ENCODE assay signal across 18 cellular contexts in genomic region chrX:108494416-108495095, GRCh38. TPM values are rescaled to one million over a fixed set of nuclear protein-coding genes. Genes with fewer than 3 reads are reported as not detected.
DNase-seq lines count a peak whose midpoint lies in the region; ATAC-seq and TF ChIP-seq lines count a peak whose summit lies in the region.
"Had no signal": no experiment of that assay in that cellular context is flagged by ENCODE, and none has a peak within 500 bp of the region (broad histone marks: within the 10 kb centered on the region; RNA-seq: fewer than 3 reads in every experiment).

No MANE protein-coding gene starts in this region.

- no peaks in the 10 kb centered on the region for H3K4me1 Mint-ChIP-seq in activated T-helper 17 cell treated with anti-CD3 and anti-CD28 coated beads, Interleukin-2, amount 50 U/mL, for 72 hours
- no peaks in the 10 kb centered on the region for H3K4me1 Mint-ChIP-seq in activated CD4-positive, alpha-beta T cell treated with anti-CD3 and anti-CD28 coated beads, Interleukin-2, amount 10 ng/mL, durations not matched to agents 24 days and 14 days
- H3K4me1 Mint-ChIP-seq: B cell; CD4-positive, CD25-positive, alpha-beta regulatory T cell had no signal

- intact Hi-C loops in activated CD4-positive, alpha-beta T cell treated with anti-CD3 and anti-CD28 coated beads, Interleukin-2, amount 10 ng/mL, durations not matched to agents 24 days and 14 days (cut with micrococcal nuclease): no loop called here

- no peak overlapping the region for H3K4me3 ChIP-seq in fibroblast of mammary gland (ENCODE audit: control insufficient read depth, low read depth, low read length)
- H3K4me3 ChIP-seq: PC-9, SJSA1 had no signal

- no peak for ATAC-seq in activated T-helper 17 cell treated with anti-CD3 and anti-CD28 coated beads, Interleukin-2, amount 50 U/mL, for 72 hours (replicated peaks)

- no peak for TF ChIP-seq CTCF in fibroblast of mammary gland (conservative IDR thresholded peaks at IDR 0.05; ENCODE audit: control insufficient read depth, insufficient read depth, low read depth, low read length)

- no peaks in the 10 kb centered on the region for H3K36me3 Mint-ChIP-seq in activated T-helper 17 cell treated with anti-CD3 and anti-CD28 coated beads, Interleukin-2, amount 50 U/mL, for 72 hours (ENCODE audit: low read depth)
- no peaks in the 10 kb centered on the region for H3K36me3 Mint-ChIP-seq in activated CD4-positive, alpha-beta T cell treated with anti-CD3 and anti-CD28 coated beads, Interleukin-2, amount 10 ng/mL, durations not matched to agents 24 days and 14 days (ENCODE audit: low read depth)
- H3K36me3 Mint-ChIP-seq: CD4-positive, CD25-positive, alpha-beta regulatory T cell had no signal

- DNase-seq in HS-5 (ENCODE audit: low read depth) (peak; percentile 2), astrocyte of the hippocampus (ENCODE audit: low read depth, low spot score) (peak; percentile 6), fibroblast of mammary gland (ENCODE audit: low read depth) (peak; percentile 16), NCI-H1105 treated with DMSO at 0.1 percent for 48 hours (lab: John Stamatoyannopoulos, UW) (no peak), AG20443 (ENCODE audit: low spot score) (no peak)
- no peak for DNase-seq in activated CD4-positive, alpha-beta T cell treated with anti-CD3 and anti-CD28 coated beads, Interleukin-2, amount 10 ng/mL, durations not matched to agents 24 days and 14 days
- DNase-seq: Caco-2; CD4-positive, CD25-positive, alpha-beta regulatory T cell; DMS153; KG1; NCI-H1436 treated with DMSO at 0.1 percent for 48 hours; NCI-H2029 treated with DMSO at 0.1 percent for 48 hours; NCI-H2171 treated with DMSO at 0.1 percent for 48 hours; NCI-H774; PC-9 had no signal

- H3K4me3 Mint-ChIP-seq in activated T-helper 17 cell treated with anti-CD3 and anti-CD28 coated beads, Interleukin-2, amount 50 U/mL, for 72 hours: no peak overlapping the region
- no peak overlapping the region for H3K4me3 Mint-ChIP-seq in activated CD4-positive, alpha-beta T cell treated with anti-CD3 and anti-CD28 coated beads, Interleukin-2, amount 10 ng/mL, durations not matched to agents 24 days and 14 days
- H3K4me3 Mint-ChIP-seq: B cell; CD4-positive, CD25-positive, alpha-beta regulatory T cell had no signal

- H3K27me3 Mint-ChIP-seq in activated T-helper 17 cell treated with anti-CD3 and anti-CD28 coated beads, Interleukin-2, amount 50 U/mL, for 72 hours: no peaks in the 10 kb centered on the region
- no peaks in the 10 kb centered on the region for H3K27me3 Mint-ChIP-seq in activated CD4-positive, alpha-beta T cell treated with anti-CD3 and anti-CD28 coated beads, Interleukin-2, amount 10 ng/mL, durations not matched to agents 24 days and 14 days
- H3K27me3 Mint-ChIP-seq: B cell; CD4-positive, CD25-positive, alpha-beta regulatory T cell had no signal

- no peaks in the 10 kb centered on the region for H3K9me3 Mint-ChIP-seq in activated T-helper 17 cell treated with anti-CD3 and anti-CD28 coated beads, Interleukin-2, amount 50 U/mL, for 72 hours
- H3K9me3 Mint-ChIP-seq in activated CD4-positive, alpha-beta T cell treated with anti-CD3 and anti-CD28 coated beads, Interleukin-2, amount 10 ng/mL, durations not matched to agents 24 days and 14 days: no peaks in the 10 kb centered on the region
- H3K9me3 Mint-ChIP-seq: CD4-positive, CD25-positive, alpha-beta regulatory T cell had no signal

- no peak overlapping the region for H3K27ac Mint-ChIP-seq in activated T-helper 17 cell treated with anti-CD3 and anti-CD28 coated beads, Interleukin-2, amount 50 U/mL, for 72 hours
- no peak overlapping the region for H3K27ac Mint-ChIP-seq in activated CD4-positive, alpha-beta T cell treated with anti-CD3 and anti-CD28 coated beads, Interleukin-2, amount 10 ng/mL, durations not matched to agents 24 days and 14 days
- H3K27ac Mint-ChIP-seq: B cell; CD4-positive, CD25-positive, alpha-beta regulatory T cell had no signal

RNA-seq across cellular contexts. Expression of gene COL4A5, which starts 54.9 kb away (rescaled TPM):
- total RNA-seq in activated T-helper 17 cell treated with anti-CD3 and anti-CD28 coated beads, Interleukin-2, amount 50 U/mL, for 72 hours: not detected
- not detected in 2 replicates for total RNA-seq in activated CD4-positive, alpha-beta T cell treated with anti-CD3 and anti-CD28 coated beads, Interleukin-2, amount 10 ng/mL, durations not matched to agents 24 days and 14 days
- total RNA-seq: B cell; CD4-positive, CD25-positive, alpha-beta regulatory T cell had no signal

RNA-seq across cellular contexts. Expression of gene COL4A6, which starts 56.3 kb away (rescaled TPM):
- not detected for total RNA-seq in activated T-helper 17 cell treated with anti-CD3 and anti-CD28 coated beads, Interleukin-2, amount 50 U/mL, for 72 hours
- not detected in 2 replicates for total RNA-seq in activated CD4-positive, alpha-beta T cell treated with anti-CD3 and anti-CD28 coated beads, Interleukin-2, amount 10 ng/mL, durations not matched to agents 24 days and 14 days
- total RNA-seq: B cell; CD4-positive, CD25-positive, alpha-beta regulatory T cell had no signal

Comparison
In these comparisons a context has a peak if more than half of its experiments do, and no peak if none do; other contexts are left out.
1. DNase-seq: peak in HS-5 (single experiment), astrocyte of the hippocampus (single experiment) and fibroblast of mammary gland (single experiment); none in NCI-H1105 treated with DMSO at 0.1 percent for 48 hours (single experiment), AG20443 (single experiment) and activated CD4-positive, alpha-beta T cell treated with anti-CD3 and anti-CD28 coated beads, Interleukin-2, amount 10 ng/mL, durations not matched to agents 24 days and 14 days (single experiment).